In genomic region chr1:110860620-110861019, GRCh38 we compare ENCODE assay signal across 6 cellular contexts. TPM values are rescaled to one million over a fixed set of nuclear protein-coding genes. Genes with fewer than 3 reads are reported as not detected.
"Had no signal": no experiment of that assay in that cellular context is flagged by ENCODE, and none has a peak within 500 bp of the region (broad histone marks: within the 10 kb centered on the region; RNA-seq: fewer than 3 reads in every experiment).

No MANE protein-coding gene starts in this region.

RNA-seq across cellular contexts. Expression of gene CD53, which starts 12.3 kb away (rescaled TPM):
- total RNA-seq: LHCN-M2, MCF 10A, NCI-H460, PC-9, RPMI7951, SK-MEL-5 had no signal
